In genomic region chr10:127587668-127588395, GRCh38 we compare ENCODE assay signal across 22 cellular contexts. TPM values are rescaled to one million over a fixed set of nuclear protein-coding genes. Genes with fewer than 3 reads are reported as not detected.
A peak's percentile ranks its signal among the peaks of the same experiment; 100 is the strongest.
DNase-seq lines count a peak whose midpoint lies in the region; ATAC-seq and TF ChIP-seq lines count a peak whose summit lies in the region.
"Had no signal": no experiment of that assay in that cellular context is flagged by ENCODE, and none has a peak within 500 bp of the region (broad histone marks: within the 10 kb centered on the region; RNA-seq: fewer than 3 reads in every experiment).

No MANE protein-coding gene starts in this region.

- peaks cover 8% of the 10 kb centered on the region for H3K9me3 ChIP-seq in left ventricle myocardium inferior (replicated peaks)
- H3K9me3 ChIP-seq: HAP-1 had no signal

- H3K27ac Mint-ChIP-seq in activated T-helper 2 cell treated with anti-CD3 and anti-CD28 coated beads, Interferon-gamma antibody, Interleukin-2, Interleukin-4, amounts not matched to agents 10 μg/mL and 5 μg/mL and 100 μg/mL, durations not matched to agents 14 hours and 24 hours and 36 hours = no peak overlapping the region
- H3K27ac Mint-ChIP-seq: CD4-positive, alpha-beta memory T cell had no signal

- peaks cover 16% of the 10 kb centered on the region for H3K27me3 ChIP-seq in left ventricle myocardium inferior (ENCODE audit: low read depth)

- H3K27ac ChIP-seq in left ventricle myocardium inferior (replicated peaks) = peak overlapping the region; percentile 68
- H3K27ac ChIP-seq: GM23248 had no signal

- H3K4me3 Mint-ChIP-seq in activated T-helper 2 cell treated with anti-CD3 and anti-CD28 coated beads, Interferon-gamma antibody, Interleukin-2, Interleukin-4, amounts not matched to agents 10 μg/mL and 5 μg/mL and 100 μg/mL, durations not matched to agents 14 hours and 24 hours and 36 hours (ENCODE audit: low read depth) = no peak overlapping the region
- H3K4me3 Mint-ChIP-seq: CD4-positive, alpha-beta memory T cell had no signal

- H3K4me1 ChIP-seq in left ventricle myocardium inferior = peaks cover 18% of the 10 kb centered on the region
- H3K4me1 ChIP-seq: HAP-1 had no signal

- ATAC-seq in Right ventricle myocardium superior (ENCODE audit: poor library complexity) = no peak

- no peak overlapping the region for H3K4me3 ChIP-seq in left ventricle myocardium inferior
- H3K4me3 ChIP-seq: GM23248, HAP-1 had no signal

- in situ Hi-C loops in G401 (cut with HindIII; ENCODE audit: low sequenced_read_pairs) = no loop called here

- no peak for DNase-seq in left ventricle myocardium inferior
- DNase-seq in Right ventricle myocardium superior = no peak
- peak; percentile 59 to 70 for DNase-seq in dermis microvascular lymphatic vessel endothelial cell (ENCODE audit: low read depth in 2 of 2)
- peak; percentile 57 for DNase-seq in medulla oblongata (ENCODE audit: extremely low spot score)
- peak; percentile 60 for DNase-seq in superior temporal gyrus (ENCODE audit: extremely low spot score)
- DNase-seq in G401 (ENCODE audit: low spot score) = no peak
- DNase-seq in DMS153 treated with DMSO at 0.1 percent for 48 hours (lab: John Stamatoyannopoulos, UW; ENCODE audit: unreplicated experiment) = no peak
- DNase-seq in activated T-helper 2 cell treated with anti-CD3 and anti-CD28 coated beads, Interferon-gamma antibody, Interleukin-2, Interleukin-4, amounts not matched to agents 10 μg/mL and 5 μg/mL and 100 μg/mL, durations not matched to agents 14 hours and 24 hours and 36 hours (ENCODE audit: low spot score) = no peak
- DNase-seq: CD4-positive, alpha-beta memory T cell; DMS53; EL; GM23248; IMR-90; NCI-H1417 treated with DMSO at 0.1 percent for 48 hours; NCI-H187 treated with DMSO at 0.1 percent for 48 hours; NCI-H226; NCI-H524; NCI-H82; OCI-M1 had no signal

- no peaks in the 10 kb centered on the region for H3K27me3 Mint-ChIP-seq in activated T-helper 2 cell treated with anti-CD3 and anti-CD28 coated beads, Interferon-gamma antibody, Interleukin-2, Interleukin-4, amounts not matched to agents 10 μg/mL and 5 μg/mL and 100 μg/mL, durations not matched to agents 14 hours and 24 hours and 36 hours (ENCODE audit: low read depth)

- no peaks in the 10 kb centered on the region for H3K36me3 ChIP-seq in left ventricle myocardium inferior
- H3K36me3 ChIP-seq: HAP-1 had no signal

- H3K36me3 Mint-ChIP-seq in activated T-helper 2 cell treated with anti-CD3 and anti-CD28 coated beads, Interferon-gamma antibody, Interleukin-2, Interleukin-4, amounts not matched to agents 10 μg/mL and 5 μg/mL and 100 μg/mL, durations not matched to agents 14 hours and 24 hours and 36 hours (ENCODE audit: low read depth) = no peaks in the 10 kb centered on the region
- H3K36me3 Mint-ChIP-seq: CD4-positive, alpha-beta memory T cell had no signal

- intact Hi-C loops in left ventricle myocardium inferior (cut with micrococcal nuclease) = no loop called here
- intact Hi-C loops in Right ventricle myocardium superior (cut with DNase I) = no loop called here
- intact Hi-C loops in activated T-helper 2 cell treated with anti-CD3 and anti-CD28 coated beads, Interferon-gamma antibody, Interleukin-2, Interleukin-4, amounts not matched to agents 10 μg/mL and 5 μg/mL and 100 μg/mL, durations not matched to agents 14 hours and 24 hours and 36 hours (cut with micrococcal nuclease) = no loop called here

- no peaks in the 10 kb centered on the region for H3K9me3 Mint-ChIP-seq in activated T-helper 2 cell treated with anti-CD3 and anti-CD28 coated beads, Interferon-gamma antibody, Interleukin-2, Interleukin-4, amounts not matched to agents 10 μg/mL and 5 μg/mL and 100 μg/mL, durations not matched to agents 14 hours and 24 hours and 36 hours

- H3K4me1 Mint-ChIP-seq in activated T-helper 2 cell treated with anti-CD3 and anti-CD28 coated beads, Interferon-gamma antibody, Interleukin-2, Interleukin-4, amounts not matched to agents 10 μg/mL and 5 μg/mL and 100 μg/mL, durations not matched to agents 14 hours and 24 hours and 36 hours (ENCODE audit: low read depth) = no peaks in the 10 kb centered on the region
- H3K4me1 Mint-ChIP-seq: CD4-positive, alpha-beta memory T cell had no signal

- TF ChIP-seq CTCF in left ventricle myocardium inferior (IDR thresholded peaks at IDR 0.05; ENCODE audit: borderline replicate concordance) = no peak

RNA-seq across cellular contexts. Expression of gene NPS, which starts 38.7 kb away (rescaled TPM):
- total RNA-seq in left ventricle myocardium inferior (not detected), Right ventricle myocardium superior (not detected), dermis microvascular lymphatic vessel endothelial cell (not detected in 2 replicates)
- total RNA-seq in G401 (2014; rRNA removed; shearing (Covaris generic)) = not detected in 2 replicates
- not detected in 2 replicates for total RNA-seq in activated T-helper 2 cell treated with anti-CD3 and anti-CD28 coated beads, Interferon-gamma antibody, Interleukin-2, Interleukin-4, amounts not matched to agents 10 μg/mL and 5 μg/mL and 100 μg/mL, durations not matched to agents 14 hours and 24 hours and 36 hours
- total RNA-seq: CD4-positive, alpha-beta memory T cell; GM23248; IMR-90; M059J; RPMI7951 had no signal

Comparison
In these comparisons a context has a peak if more than half of its experiments do, and no peak if none do; other contexts are left out.
1. DNase-seq: peak in dermis microvascular lymphatic vessel endothelial cell (2 of 2), medulla oblongata (single experiment) and superior temporal gyrus (single experiment); none in left ventricle myocardium inferior (single experiment), Right ventricle myocardium superior (single experiment), G401 (single experiment), DMS153 treated with DMSO at 0.1 percent for 48 hours (single experiment) and activated T-helper 2 cell treated with anti-CD3 and anti-CD28 coated beads, Interferon-gamma antibody, Interleukin-2, Interleukin-4, amounts not matched to agents 10 μg/mL and 5 μg/mL and 100 μg/mL, durations not matched to agents 14 hours and 24 hours and 36 hours (single experiment).